Comparison of ENCODE assay signal across 8 cellular contexts in genomic region chr6:13712485-13712990, GRCh38. TPM values are rescaled to one million over a fixed set of nuclear protein-coding genes. Genes with fewer than 3 reads are reported as not detected.
DNase-seq lines count a peak whose midpoint lies in the region; ATAC-seq, FAIRE-seq and TF ChIP-seq lines count a peak whose summit lies in the region.

No MANE protein-coding gene starts in this region.

- DNase-seq in BE2C (no peak), GM12878 (ENCODE audit: low read depth, low spot score) (no peak), NCI-H1417 (lab: John Stamatoyannopoulos, UW) (no peak), KBM-7 (no peak), NCI-H82 (lab: John Stamatoyannopoulos, UW) (no peak)

- no peak for TF ChIP-seq RAD21 in GM12878 (IDR thresholded peaks at IDR 0.05; ENCODE audit: insufficient read depth, low read depth, low read length)

- no peak for TF ChIP-seq CTCF in BE2C (IDR thresholded peaks at IDR 0.05; ENCODE audit: low read depth, low read length)
- no peak for TF ChIP-seq CTCF in KMS-11 (conservative IDR thresholded peaks at IDR 0.05; ENCODE audit: low read depth, low read length)
- no peak for TF ChIP-seq CTCF in GM12878 (IDR thresholded peaks at IDR 0.05 in 2 of 3, conservative IDR thresholded peaks at IDR 0.05 in 1 of 3; ENCODE audit: control insufficient read depth in 2 of 3, extremely low read depth in 1 of 3, insufficient read depth in 1 of 3, low read depth in 3 of 3, low read length in 3 of 3)

- CTCF ChIA-PET in GM12878 (lab: Yijun Ruan, JAX) = interaction anchor here (0.5 to 1.0 kb wide), 2 partner anchors 20 to 88 kb away, joined by 3 to 4 read pairs; no protein-coding TSS in a partner anchor

- TF ChIP-seq EP300 in GM12878 (IDR thresholded peaks at IDR 0.05; ENCODE audit: borderline replicate concordance in 1 of 2, control insufficient read depth in 1 of 2, low read depth in 2 of 2, low read length in 2 of 2) = no peak; a peak in 1 of 4 replicates

- FAIRE-seq in GM12878 (lab: Jason Lieb, UNC) = no peak

- 1% methylated on average over 8 of the region's 8 CpGs for WGBS in GM12878 (ENCODE audit: insufficient coverage, insufficient replicate concordance, low lambda C conversion rate, missing lambda C conversion rate)

- POLR2A ChIA-PET in GM12878 (lab: Charles Lee) = interaction anchor here (1.3 kb wide), 1 partner anchor 98 kb away, joined by 4 read pairs; the partner anchor contains the start of gene NOL7

- in situ Hi-C loops in GM12878 (cut with MboI) = no loop called here
- in situ Hi-C loops in KBM-7 (cut with MboI; ENCODE audit: low pct_unique_long_range_greater_than_20kb, low sequenced_read_pairs) = no loop called here

- peak overlapping the region; percentile 74 for H3K9ac ChIP-seq in KMS-11
- peak overlapping the region; percentile 89 for H3K9ac ChIP-seq in GM12878 (ENCODE audit: control insufficient read depth, insufficient read depth, low read length)

- H2AFZ ChIP-seq in KMS-11 (ENCODE audit: low read depth) = peak overlapping the region; percentile 80
- H2AFZ ChIP-seq in GM12878 (ENCODE audit: control insufficient read depth, low read depth, low read length) = peak overlapping the region; percentile 96

- H3K4me2 ChIP-seq in KMS-11 (peak overlapping the region; percentile 77), GM12878 (ENCODE audit: control insufficient read depth, insufficient read depth) (peak overlapping the region; percentile 87)

- RAD21 ChIA-PET in GM12878 (lab: Charles Lee; ENCODE audit: unreplicated experiment) = interaction anchor here (1.1 to 1.3 kb wide), 3 partner anchors 17 to 98 kb away, joined by 3 to 5 read pairs (median 3); no protein-coding TSS in a partner anchor

- H3K4me1 ChIP-seq in BE2C = no peaks in the 10 kb centered on the region; the same call in 1 of the 2 replicates
- H3K4me1 ChIP-seq in KMS-11 (ENCODE audit: low read depth, poor library complexity, severe bottlenecking) = peaks cover 40% of the 10 kb centered on the region
- H3K4me1 ChIP-seq in GM12878 (ENCODE audit: control insufficient read depth, insufficient read depth, low read length) = no peaks in the 10 kb centered on the region

- SMC1A ChIA-PET in GM12878 (lab: Charles Lee; ENCODE audit: uncharacterized antibody, unreplicated experiment) = interaction anchor here (0.7 to 1.0 kb wide), 2 partner anchors 97 to 511 kb away, joined by 3 read pairs; partner anchors contain the start of gene NOL7

- H3K27ac ChIP-seq in KMS-11 (peak overlapping the region; percentile 84), GM12878 (ENCODE audit: control insufficient read depth, insufficient read depth) (peak overlapping the region; percentile 87), layer of hippocampus (ENCODE audit: low read depth, low read length) (peak overlapping the region; percentile 92), temporal lobe (ENCODE audit: low read depth, low read length) (peak overlapping the region; percentile 96)

- H3K4me3 ChIP-seq in BE2C (ENCODE audit: low read depth, low read length) (peak overlapping the region; percentile 58), KMS-11 (IDR thresholded peaks at IDR 0.05; ENCODE audit: insufficient read depth, low read depth, low read length) (no peak overlapping the region), GM12878 (peak overlapping the region; percentile 66)

- BruUV-seq in GM12878 (replicated peaks; lab: Mats Ljungman, UMichigan) = TSS peak; percentile 89

- intact Hi-C loops in GM12878 (cut with micrococcal nuclease; ENCODE audit: unreplicated experiment) = loop anchor here (1.0 to 5.0 kb wide), 3 partner anchors 50 to 102 kb away; partner anchors contain the start of genes MCUR1 and NOL7

- H3K27me3 ChIP-seq in BE2C (no peaks in the 10 kb centered on the region), KMS-11 (ENCODE audit: insufficient read depth, low read depth) (no peaks in the 10 kb centered on the region), GM12878 (replicated peaks in 1 of 2; ENCODE audit: control insufficient read depth in 2 of 2, insufficient read depth in 2 of 2, low read length in 1 of 2) (no peaks in the 10 kb centered on the region), layer of hippocampus (ENCODE audit: control insufficient read depth, insufficient read depth, low read length) (no peaks in the 10 kb centered on the region)

- ATAC-seq in GM12878 = no peak

- H3K36me3 ChIP-seq in BE2C (no peaks in the 10 kb centered on the region), KMS-11 (ENCODE audit: insufficient read depth) (no peaks in the 10 kb centered on the region), GM12878 (ENCODE audit: control insufficient read depth in 2 of 2, insufficient read depth in 2 of 2, low read length in 1 of 2) (no peaks in the 10 kb centered on the region)

- no peak for TF ChIP-seq POLR2A in GM12878 (IDR thresholded peaks at IDR 0.05; ENCODE audit: low read depth, low read length)

- H3K79me2 ChIP-seq in KMS-11 (ENCODE audit: insufficient read depth, low read depth) (peaks cover 33% of the 10 kb centered on the region), GM12878 (ENCODE audit: control insufficient read depth, insufficient read depth, low read length) (peaks cover 35% of the 10 kb centered on the region)

- H3K9me3 ChIP-seq in BE2C (peaks cover 1% of the 10 kb centered on the region), GM12878 (replicated peaks; ENCODE audit: control insufficient read depth, insufficient read depth, low read length) (peaks cover 3% of the 10 kb centered on the region; the same call in 1 of the 3 replicates)

- H4K20me1 ChIP-seq in KMS-11 (ENCODE audit: insufficient read depth) (0 out of 2 replicates have a peak, but pooled peaks cover 4% of the 10 kb centered on the region), GM12878 (ENCODE audit: control insufficient read depth, insufficient read depth) (no peaks in the 10 kb centered on the region)

TF ChIP-seq in GM12878, 131 proteins besides CTCF, POLR2A, EP300 and RAD21 (continues in another document):
- TF ChIP-seq PAX8 (IDR thresholded peaks at IDR 0.05) (0 out of 2 replicates have a peak, but pooled peaks have one; percentile 40), ZBED1 (IDR thresholded peaks at IDR 0.05; ENCODE audit: borderline replicate concordance) (no peak), MTA3 (IDR thresholded peaks at IDR 0.05; ENCODE audit: borderline replicate concordance, low read length) (0 out of 2 replicates have a peak, but pooled peaks have one; percentile 33), NBN (IDR thresholded peaks at IDR 0.05) (no peak), IKZF2 (IDR thresholded peaks at IDR 0.05) (0 out of 4 replicates have a peak, but pooled peaks of 1 of the 2 experiments have one; percentile 15), SKIL (IDR thresholded peaks at IDR 0.05; ENCODE audit: low read depth, poor library complexity, severe bottlenecking) (peak; percentile 40), POU2F2 (IDR thresholded peaks at IDR 0.05; ENCODE audit: borderline replicate concordance, low read depth, low read length) (peak; percentile 88; the same call in 2 of the 3 replicates), SREBF2 (IDR thresholded peaks at IDR 0.05; ENCODE audit: low read length) (no peak), TAF1 (IDR thresholded peaks at IDR 0.05; ENCODE audit: borderline replicate concordance, low read depth, low read length) (no peak), CBFB (IDR thresholded peaks at IDR 0.05; ENCODE audit: low read depth) (no peak), SPI1 (IDR thresholded peaks at IDR 0.05; ENCODE audit: borderline replicate concordance, insufficient read depth, low read depth, low read length) (peak; percentile 71), JUNB (IDR thresholded peaks at IDR 0.05) (peak; percentile 36), NFIC (IDR thresholded peaks at IDR 0.05; ENCODE audit: low read depth, low read length) (peak; percentile 24; the same call in 1 of the 2 replicates), MYC (IDR thresholded peaks at IDR 0.05; ENCODE audit: insufficient read depth, insufficient read length, insufficient replicate concordance, low read length, severe bottlenecking) (no peak), RBBP5 (conservative IDR thresholded peaks at IDR 0.05) (no peak)

RNA-seq across cellular contexts. Expression of gene RANBP9, which starts 0.9 kb away (rescaled TPM):
- polyA plus RNA-seq in BE2C (2012; ENCODE audit: insufficient read depth, insufficient read length, low read depth) = 32.2 TPM
- total RNA-seq in GM12878 (2013; cell fraction: nucleolus; rRNA removed) = 18.2 and 18.7 TPM in 2 replicates
- 11.3 and 12.9 TPM in 2 replicates for total RNA-seq in GM12878 (2014; rRNA removed)
- 22.5 TPM in 2 replicates for total RNA-seq in GM12878 (2014; rRNA removed; fragmentation: Illumina TruSeq; extraction: Trizol)
- 28.5 and 28.7 TPM in 2 replicates for total RNA-seq in GM12878 (2021)
- 17.2 TPM for polyA plus RNA-seq in GM12878 (2011; ENCODE audit: low read depth)
- polyA plus RNA-seq in GM12878 (2011; rRNA removed) = 21.5 and 32.7 TPM in 2 replicates
- polyA plus RNA-seq in GM12878 (2011; cell fraction: cytosol; rRNA removed) = 15.0 and 15.3 TPM in 2 replicates
- 17.3 and 21.5 TPM in 2 replicates for polyA plus RNA-seq in GM12878 (2011; cell fraction: nucleus; rRNA removed)
- polyA plus RNA-seq in GM12878 (2012) = 23.4 and 27.1 TPM in 2 replicates
- polyA plus RNA-seq in GM12878 (2014; fragmentation: Illumina TruSeq; extraction: Trizol) = 43.1 and 44.2 TPM in 2 replicates
- polyA plus RNA-seq in GM12878 (2014; fragmentation: Nextera tagmentation; extraction: Ambion mirVana) = 10 to 100 TPM in 1 of 2 experiments, 1 to 10 TPM in 1; 8.2 to 10.8 TPM
- polyA plus RNA-seq in GM12878 (2014; rRNA removed) = 15.7 and 21.1 TPM in 2 replicates
- 1 to 10 TPM; 3.7 to 5.0 TPM for polyA plus RNA-seq in GM12878 (2016; fragmentation: Nextera tagmentation; extraction: Ambion mirVana)
- 16.4 and 27.4 TPM in 2 replicates for polyA minus RNA-seq in GM12878 (2011; rRNA and poly(A)+ RNA removed)
- polyA minus RNA-seq in GM12878 (2011; cell fraction: cytosol; rRNA and poly(A)+ RNA removed) = 10.7 and 14.2 TPM in 2 replicates
- 6.4 and 12.8 TPM in 2 replicates for polyA minus RNA-seq in GM12878 (2011; cell fraction: nucleus; rRNA and poly(A)+ RNA removed)
- 64.9 TPM for total RNA-seq in temporal lobe
